ENCODE assay signal across 17 cellular contexts in the genomic region with DNA sequence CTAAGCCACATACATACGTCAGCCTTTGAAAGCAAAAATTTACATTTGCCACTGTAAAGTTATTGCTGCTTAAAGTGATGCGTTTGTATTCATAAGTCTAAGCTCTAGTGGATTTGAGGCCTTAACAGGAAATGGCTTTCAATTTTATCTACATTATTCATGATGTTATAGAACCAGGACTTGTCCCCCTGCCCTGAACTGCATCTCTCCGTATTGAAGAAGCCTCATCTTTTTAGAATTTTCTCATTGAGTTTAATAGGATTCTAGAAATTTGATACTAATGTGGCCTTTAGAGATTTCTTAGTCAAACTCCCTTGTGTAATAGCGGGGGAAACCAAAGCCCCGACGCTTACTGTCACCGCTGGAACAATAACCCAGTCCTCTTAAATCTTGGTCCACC. TPM values are rescaled to one million over a fixed set of nuclear protein-coding genes. Genes with fewer than 3 reads are reported as not detected.
DNase-seq lines count a peak whose midpoint lies in the region; ATAC-seq and TF ChIP-seq lines count a peak whose summit lies in the region.
"Had no signal": no experiment of that assay in that cellular context is flagged by ENCODE, and none has a peak within 500 bp of the region (broad histone marks: within the 10 kb centered on the region; RNA-seq: fewer than 3 reads in every experiment).

No MANE protein-coding gene starts in this region.

- H3K27ac Mint-ChIP-seq in activated T-cell treated with anti-CD3 and anti-CD28 coated beads, Interleukin-2, amount 50 U/mL, for 24 hours = peak overlapping the region; percentile 16
- H3K27ac Mint-ChIP-seq: B cell; CD8-positive, alpha-beta T cell had no signal

- peak overlapping the region; percentile 67 for H2BK5ac ChIP-seq in IMR-90 (ENCODE audit: low read depth, low read length, poor library complexity, severe bottlenecking)

- H4K91ac ChIP-seq in IMR-90 (ENCODE audit: insufficient read depth, low read depth, low read length) = peak overlapping the region; percentile 24; the same call in 1 of the 2 replicates

- ATAC-seq in IMR-90 (ENCODE audit: low read depth) (no peak), right lobe of liver (no peak), HG02623 (IDR thresholded peaks at IDR 0.05; ENCODE audit: unreplicated experiment) (no peak)
- ATAC-seq: CD8-positive, alpha-beta T cell had no signal

- H3K9me3 ChIP-seq in A673 (ENCODE audit: low read depth, low read length, poor library complexity, severe bottlenecking) (no peaks in the 10 kb centered on the region), IMR-90 (ENCODE audit: control insufficient read depth, insufficient read depth, low read length) (no peaks in the 10 kb centered on the region), right lobe of liver (no peaks in the 10 kb centered on the region)
- H3K9me3 ChIP-seq: BLaER1 treated with 17β-estradiol and CSF1 and Interleukin-3, amounts not matched to agents 10 nM and 100 nM had no signal

- no peak for TF ChIP-seq CTCF in A673 (conservative IDR thresholded peaks at IDR 0.05; ENCODE audit: low read depth, low read length)
- no peak for TF ChIP-seq CTCF in IMR-90 (conservative IDR thresholded peaks at IDR 0.05; ENCODE audit: low read depth, low read length)
- TF ChIP-seq CTCF in right lobe of liver (IDR thresholded peaks at IDR 0.05) = no peak

- H3K56ac ChIP-seq in IMR-90 (ENCODE audit: extremely low read depth, insufficient read depth, low read length) = no peak overlapping the region

- no CpG with 5 or more reads among the region's 7 CpGs for WGBS in IMR-90 (ENCODE audit: extremely low coverage in 2 of 2, insufficient read length in 1 of 2), 2 experiments
- 79% methylated on average over 6 of the region's 7 CpGs for WGBS in right lobe of liver (ENCODE audit: insufficient coverage, low coverage, low lambda C conversion rate, missing lambda C conversion rate)

- TF ChIP-seq RAD21 in IMR-90 (IDR thresholded peaks at IDR 0.05; ENCODE audit: low read length) = no peak

- H3K27me3 ChIP-seq in A673 (replicated peaks; ENCODE audit: insufficient read depth, low read depth, low read length, poor library complexity) (no peaks in the 10 kb centered on the region), IMR-90 (ENCODE audit: control insufficient read depth, insufficient read depth, low read length) (no peaks in the 10 kb centered on the region), right lobe of liver (no peaks in the 10 kb centered on the region)
- H3K27me3 ChIP-seq: BLaER1 treated with 17β-estradiol and CSF1 and Interleukin-3, amounts not matched to agents 10 nM and 100 nM had no signal

- no peaks in the 10 kb centered on the region for H3K9me3 Mint-ChIP-seq in activated T-cell treated with anti-CD3 and anti-CD28 coated beads, Interleukin-2, amount 50 U/mL, for 24 hours
- H3K9me3 Mint-ChIP-seq: CD8-positive, alpha-beta T cell had no signal

- peak overlapping the region; percentile 69; the same call in 1 of the 3 replicates for H2BK15ac ChIP-seq in IMR-90 (ENCODE audit: low read depth, low read length)

- H3K27me3 Mint-ChIP-seq in activated T-cell treated with anti-CD3 and anti-CD28 coated beads, Interleukin-2, amount 50 U/mL, for 24 hours = no peaks in the 10 kb centered on the region
- H3K27me3 Mint-ChIP-seq: B cell had no signal

- no peak overlapping the region for H3K4me3 Mint-ChIP-seq in activated T-cell treated with anti-CD3 and anti-CD28 coated beads, Interleukin-2, amount 50 U/mL, for 24 hours
- H3K4me3 Mint-ChIP-seq: B cell; CD8-positive, alpha-beta T cell had no signal

- POLR2A ChIA-PET in A673 (lab: Charles Lee; ENCODE audit: low non-redundant PET) (interaction anchor here (0.6 kb wide), 1 partner anchor 11 kb away, joined by 3 read pairs; no protein-coding TSS in a partner anchor), IMR-90 (lab: Charles Lee; ENCODE audit: unreplicated experiment) (no interaction called here)

- intact Hi-C loops in A673 (cut with micrococcal nuclease; ENCODE audit: unreplicated experiment) = no loop called here
- intact Hi-C loops in IMR-90 (cut with micrococcal nuclease) = no loop called here
- intact Hi-C loops in right lobe of liver (cut with DNase I) = no loop called here

- H3K9me1 ChIP-seq in IMR-90 (ENCODE audit: insufficient read depth, low read length) = peaks cover 20% of the 10 kb centered on the region

- no peak overlapping the region for H4K5ac ChIP-seq in IMR-90 (ENCODE audit: low read depth, low read length)

- no peak overlapping the region; the same call in 1 of the 2 replicates for H3K14ac ChIP-seq in IMR-90 (replicated peaks; ENCODE audit: low read depth, low read length)

- H3K4me3 ChIP-seq in A673 (ENCODE audit: low read depth, low read length, poor library complexity, severe bottlenecking) (peak overlapping the region; percentile 13), IMR-90 (ENCODE audit: insufficient read depth, low read depth, low read length) (no peak overlapping the region), right lobe of liver (no peak overlapping the region)
- H3K4me3 ChIP-seq: BLaER1 treated with 17β-estradiol and CSF1 and Interleukin-3, amounts not matched to agents 10 nM and 100 nM had no signal

- BruUV-seq in A673 (replicated peaks; lab: Mats Ljungman, UMichigan) (no TSS peak), IMR-90 (replicated peaks; lab: Mats Ljungman, UMichigan) (no TSS peak)

- H4K20me1 ChIP-seq in IMR-90 (ENCODE audit: insufficient read depth, low read length) = no peaks in the 10 kb centered on the region

- in situ Hi-C loops in IMR-90 (cut with MboI; ENCODE audit: low sequenced_read_pairs) = no loop called here

- H3K4me1 ChIP-seq in A673 (ENCODE audit: insufficient read depth, low read length, poor library complexity, severe bottlenecking) (peaks cover 30% of the 10 kb centered on the region), IMR-90 (ENCODE audit: control insufficient read depth, insufficient read depth, low read length) (peaks cover 18% of the 10 kb centered on the region), right lobe of liver (peaks cover 0 to 17% (median 7%) of the 10 kb centered on the region in 4 donors)

- peaks cover 45 to 58% of the 10 kb centered on the region in 2 experiments for H3K79me1 ChIP-seq in IMR-90 (ENCODE audit: low read depth in 1 of 2, low read length in 2 of 2)

- H3K4me1 Mint-ChIP-seq in activated T-cell treated with anti-CD3 and anti-CD28 coated beads, Interleukin-2, amount 50 U/mL, for 24 hours (ENCODE audit: low read depth) = peaks cover 60% of the 10 kb centered on the region
- H3K4me1 Mint-ChIP-seq: B cell had no signal

- no peak overlapping the region for H3K9ac ChIP-seq in IMR-90 (ENCODE audit: low read depth, low read length)
- H3K9ac ChIP-seq: BLaER1 treated with 17β-estradiol and CSF1 and Interleukin-3, amounts not matched to agents 10 nM and 100 nM had no signal

- H2AK5ac ChIP-seq in IMR-90 (ENCODE audit: low read depth, low read length) = no peak overlapping the region

- H3K36me3 Mint-ChIP-seq in activated T-cell treated with anti-CD3 and anti-CD28 coated beads, Interleukin-2, amount 50 U/mL, for 24 hours (ENCODE audit: low read depth) = peaks cover 100% of the 10 kb centered on the region

- CTCF ChIA-PET in A673 (lab: Charles Lee) = interaction anchor here (0.9 to 1.4 kb wide), 2 partner anchors 13 to 15 kb away, joined by 3 to 4 read pairs; no protein-coding TSS in a partner anchor
- CTCF ChIA-PET in IMR-90 (lab: Yijun Ruan, JAX) = no interaction called here

- H2AFZ ChIP-seq in IMR-90 (replicated peaks; ENCODE audit: low read length, poor library complexity) = no peak overlapping the region

- H3K4me2 ChIP-seq in IMR-90 (ENCODE audit: low read depth, low read length) = no peak overlapping the region
- H3K4me2 ChIP-seq: BLaER1 treated with 17β-estradiol and CSF1 and Interleukin-3, amounts not matched to agents 10 nM and 100 nM had no signal

- TF ChIP-seq POLR2A in IMR-90 (IDR thresholded peaks at IDR 0.05; ENCODE audit: low read depth, low read length) (no peak), right lobe of liver (IDR thresholded peaks at IDR 0.05) (no peak)

- H3K4ac ChIP-seq in IMR-90 (ENCODE audit: low read depth, low read length) = peak overlapping the region; percentile 69; the same call in 1 of the 2 replicates

- dilution Hi-C loops in IMR-90 (cut with HindIII; ENCODE audit: low sequenced_read_pairs, unreplicated experiment) = no loop called here

- H3K18ac ChIP-seq in IMR-90 (ENCODE audit: low read depth, low read length) = peak overlapping the region; percentile 8; the same call in 1 of the 2 replicates

- peak overlapping the region; percentile 84 for H3K27ac ChIP-seq in A673 (ENCODE audit: low read depth, low read length, poor library complexity, severe bottlenecking)
- H3K27ac ChIP-seq in IMR-90 (ENCODE audit: insufficient read depth, low read length) = no peak overlapping the region
- peak overlapping the region in 2 of 3 donors; percentile 35 to 64 for H3K27ac ChIP-seq in right lobe of liver
- H3K27ac ChIP-seq: BLaER1 treated with 17β-estradiol and CSF1 and Interleukin-3, amounts not matched to agents 10 nM and 100 nM had no signal

- peak overlapping the region in 1 of 2 experiments; percentile 6; a peak in 1 of 4 replicates for H4K8ac ChIP-seq in IMR-90 (ENCODE audit: low read depth in 2 of 2, low read length in 2 of 2)

- H2BK120ac ChIP-seq in IMR-90 (ENCODE audit: low read depth, low read length) = peak overlapping the region; percentile 85; the same call in 1 of the 2 replicates

- peak overlapping the region; percentile 0; the same call in 1 of the 2 replicates for H3K23ac ChIP-seq in IMR-90 (ENCODE audit: low read depth, low read length)

- H3K36me3 ChIP-seq in A673 (ENCODE audit: insufficient read depth, low read length, poor library complexity, severe bottlenecking) = peaks cover 88% of the 10 kb centered on the region
- H3K36me3 ChIP-seq in IMR-90 (ENCODE audit: control insufficient read depth, insufficient read depth, low read length) = peaks cover 38% of the 10 kb centered on the region
- H3K36me3 ChIP-seq in right lobe of liver = peaks cover 0 to 71% (median 22%) of the 10 kb centered on the region in 4 donors

- no peak overlapping the region for H2AK9ac ChIP-seq in IMR-90 (replicated peaks; ENCODE audit: low read depth, low read length, poor library complexity)

- H2BK20ac ChIP-seq in IMR-90 (ENCODE audit: low read depth, low read length) = peak overlapping the region; percentile 69; the same call in 1 of the 2 replicates

- DNase-seq in activated T-cell treated with anti-CD3 and anti-CD28 coated beads, Interleukin-2, amount 50 U/mL, for 24 hours = no peak
- no peak for DNase-seq in activated T-cell treated with anti-CD3 and anti-CD28 coated beads, Interleukin-2, amount 50 U/mL, for 1 hour
- peak; percentile 97 for DNase-seq in A673 (ENCODE audit: low spot score)
- no peak for DNase-seq in IMR-90
- DNase-seq in right lobe of liver = no peak
- DNase-seq in NCI-H774 (lab: John Stamatoyannopoulos, UW) = no peak
- no peak for DNase-seq in activated CD4-positive, CD25-positive, alpha-beta regulatory T cell treated with anti-CD3 and anti-CD28 coated beads, Interleukin-2, amount 50 U/mL, for 72 hours
- DNase-seq: 8988T; Calu3; CD8-positive, alpha-beta T cell; DMS79 treated with DMSO at 0.1 percent for 48 hours; GF-D8; HCEC 1CT had no signal

RNA-seq across cellular contexts. Expression of gene UTP25, which starts 9.9 kb away (rescaled TPM):
- total RNA-seq in A673 (2021) (8.9 and 11.5 TPM in 2 replicates), IMR-90 (2012; rRNA removed) (17.2 and 17.4 TPM in 2 replicates), right lobe of liver (1 to 10 TPM; 4.6 to 10.0 (median 6.4) TPM)
- polyA plus RNA-seq in IMR-90 (2012; rRNA removed) = 6.9 and 7.1 TPM in 2 replicates
- polyA plus RNA-seq in IMR-90 (2012; cell fraction: cytosol; rRNA removed) = 1.6 and 1.8 TPM in 2 replicates
- polyA plus RNA-seq in IMR-90 (2012; cell fraction: nucleus; rRNA removed; ENCODE audit: low replicate concordance) = 3.3 and 10.9 TPM in 2 replicates

RNA-seq across cellular contexts. Expression of gene IRF6, which starts 31.7 kb away (rescaled TPM):
- 0.17 and 0.28 TPM in 2 replicates for total RNA-seq in A673 (2021)
- total RNA-seq in IMR-90 (2012; rRNA removed) = 1.9 and 2.9 TPM in 2 replicates
- 1.2 and 1.7 TPM in 2 replicates for polyA plus RNA-seq in IMR-90 (2012; rRNA removed)
- polyA plus RNA-seq in IMR-90 (2012; cell fraction: cytosol; rRNA removed) = 1.0 and 1.2 TPM in 2 replicates
- polyA plus RNA-seq in IMR-90 (2012; cell fraction: nucleus; rRNA removed; ENCODE audit: low replicate concordance) = 1.2 and 1.3 TPM in 2 replicates
- 10 to 100 TPM; 24.9 to 33.9 (median 28.9) TPM for total RNA-seq in right lobe of liver
- total RNA-seq: H4 had no signal

RNA-seq across cellular contexts. Expression of gene C1orf74, which starts 53.3 kb away (rescaled TPM):
- total RNA-seq in A673 (2021) (4.2 and 5.0 TPM in 2 replicates), IMR-90 (2012; rRNA removed) (4.2 and 4.3 TPM in 2 replicates), right lobe of liver (1 to 10 TPM in 3 of 6 experiments, under 1 TPM in 3; 0.81 to 1.6 (median 1.0) TPM)
- polyA plus RNA-seq in IMR-90 (2012; rRNA removed) = 0.79 and 1.1 TPM in 2 replicates
- 0.37 and 0.40 TPM in 2 replicates for polyA plus RNA-seq in IMR-90 (2012; cell fraction: cytosol; rRNA removed)
- polyA plus RNA-seq in IMR-90 (2012; cell fraction: nucleus; rRNA removed; ENCODE audit: low replicate concordance) = 0.30 and 0.46 TPM in 2 replicates
